In genomic region chr12:6224550-6224949, GRCh38 we compare ENCODE assay signal across 2 cellular contexts.
TF ChIP-seq lines count a peak whose summit lies in the region.

No MANE protein-coding gene starts in this region.

TF ChIP-seq in GM23338, 12 proteins besides CTCF, POLR2A, EP300 and RAD21 (continued from another document):
- TF ChIP-seq ZNF462 (CRISPR knock-in tag; IDR thresholded peaks at IDR 0.05) (no peak), REST (IDR thresholded peaks at IDR 0.05; ENCODE audit: unreplicated experiment) (no peak), STAT1 (IDR thresholded peaks at IDR 0.05; ENCODE audit: unreplicated experiment) (no peak), ZNF331 (CRISPR knock-in tag; IDR thresholded peaks at IDR 0.05; ENCODE audit: low read depth) (no peak), EZH2 (IDR thresholded peaks at IDR 0.05; ENCODE audit: low read depth, unreplicated experiment) (no peak), ZNF114 (CRISPR knock-in tag; IDR thresholded peaks at IDR 0.05) (no peak), EZH2phosphoT487 (IDR thresholded peaks at IDR 0.05; ENCODE audit: unreplicated experiment) (no peak), POLR2AphosphoS5 (IDR thresholded peaks at IDR 0.05; ENCODE audit: low read depth) (no peak), CREB1 (CRISPR knock-in tag; IDR thresholded peaks at IDR 0.05; ENCODE audit: low read depth) (no peak), ETS1 (IDR thresholded peaks at IDR 0.05) (no peak)

TF ChIP-seq in WTC11, 78 proteins besides CTCF, POLR2A, EP300 and RAD21 (continued from another document):
- TF ChIP-seq ERG (CRISPR knock-in tag; IDR thresholded peaks at IDR 0.05) = no peak
- no peak for TF ChIP-seq ZNF138 (CRISPR knock-in tag; conservative IDR thresholded peaks at IDR 0.05)
- TF ChIP-seq ESRRA (CRISPR knock-in tag; IDR thresholded peaks at IDR 0.05; ENCODE audit: borderline replicate concordance) = no peak
